Comparison of ENCODE assay signal across 15 cellular contexts in genomic region chr16:49023095-49023494, GRCh38.
DNase-seq lines count a peak whose midpoint lies in the region; ATAC-seq and TF ChIP-seq lines count a peak whose summit lies in the region.
"Had no signal": no experiment of that assay in that cellular context is flagged by ENCODE, and none has a peak within 500 bp of the region (broad histone marks: within the 10 kb centered on the region; RNA-seq: fewer than 3 reads in every experiment).

No MANE protein-coding gene starts in this region.

- no CpG with 5 or more reads among the region's 4 CpGs for WGBS in H9 (ENCODE audit: extremely low coverage, insufficient read length, low lambda C conversion rate)

- H3K4me1 ChIP-seq in H9 (ENCODE audit: insufficient read depth, low read length): peaks cover 18% of the 10 kb centered on the region
- peaks cover 39% of the 10 kb centered on the region for H3K4me1 ChIP-seq in iPS-20b (ENCODE audit: insufficient read depth, low read length)
- no peaks in the 10 kb centered on the region for H3K4me1 ChIP-seq in osteoblast (ENCODE audit: insufficient read depth, low read length)
- H3K4me1 ChIP-seq: tibial artery had no signal

- H3K4me3 ChIP-seq in AG10803 (ENCODE audit: low read length) (no peak overlapping the region), iPS-20b (ENCODE audit: low read length) (no peak overlapping the region), osteoblast (ENCODE audit: insufficient read depth, low read length) (no peak overlapping the region)
- H3K4me3 ChIP-seq: BLaER1, heart right ventricle, tibial artery had no signal

- H3K56ac ChIP-seq in H9 (ENCODE audit: insufficient read length, low read depth, low read length): no peak overlapping the region

- no peak overlapping the region for H4K91ac ChIP-seq in H9 (ENCODE audit: insufficient read length, low read depth, low read length)

- H3K14ac ChIP-seq in H9 (ENCODE audit: insufficient read depth, low read length): peak overlapping the region; percentile 32; the same call in 1 of the 2 replicates

- H3K27ac Mint-ChIP-seq in H9: peak overlapping the region in 2 of 3 experiments; percentile 1 to 6; a peak in 2 of 7 replicates
- H3K27ac Mint-ChIP-seq: activated naive CD4-positive, alpha-beta T cell treated with anti-CD3 and anti-CD28 coated beads for 36 hours had no signal

- H3K4ac ChIP-seq in H9 (ENCODE audit: low read depth, low read length): no peak overlapping the region

- no peak overlapping the region for H3K27ac ChIP-seq in H9 (ENCODE audit: insufficient read length, low read depth, low read length)
- peak overlapping the region; percentile 93 for H3K27ac ChIP-seq in RWPE1
- H3K27ac ChIP-seq in iPS-20b (ENCODE audit: low read length): no peak overlapping the region
- no peak overlapping the region for H3K27ac ChIP-seq in osteoblast (ENCODE audit: low read depth, low read length)
- H3K27ac ChIP-seq: BLaER1, heart right ventricle, tibial artery had no signal

- H3T11ph ChIP-seq in H9 (ENCODE audit: low read length): no peak overlapping the region

- H3K79me1 ChIP-seq in H9 (ENCODE audit: insufficient read depth, low read depth, low read length, poor library complexity, severe bottlenecking): no peaks in the 10 kb centered on the region

- ATAC-seq in HG03097 (IDR thresholded peaks at IDR 0.05; ENCODE audit: low FRiP score, unreplicated experiment): no peak
- ATAC-seq: sciatic nerve had no signal

- no peak overlapping the region for H2AK5ac ChIP-seq in H9 (ENCODE audit: insufficient read length, low read length)

- H4K20me1 ChIP-seq in H9 (ENCODE audit: control insufficient read depth, insufficient read depth, insufficient read length): no peaks in the 10 kb centered on the region
- no peaks in the 10 kb centered on the region for H4K20me1 ChIP-seq in osteoblast (ENCODE audit: insufficient read depth, low read length)
- H4K20me1 ChIP-seq: BLaER1 had no signal

- H2BK120ac ChIP-seq in H9 (ENCODE audit: low read depth, low read length, poor library complexity, severe bottlenecking): no peak overlapping the region

- H3K4me3 Mint-ChIP-seq in H9: no peak overlapping the region
- H3K4me3 Mint-ChIP-seq: activated naive CD4-positive, alpha-beta T cell treated with anti-CD3 and anti-CD28 coated beads for 36 hours had no signal

- no peak overlapping the region for H2BK20ac ChIP-seq in H9 (ENCODE audit: low read depth, low read length, poor library complexity, severe bottlenecking)

- no peaks in the 10 kb centered on the region for H3K36me3 ChIP-seq in iPS-20b (ENCODE audit: insufficient read depth, low read depth, low read length)
- no peaks in the 10 kb centered on the region for H3K36me3 ChIP-seq in osteoblast (ENCODE audit: insufficient read depth, low read length)
- H3K36me3 ChIP-seq: BLaER1, heart right ventricle, tibial artery had no signal

- no peaks in the 10 kb centered on the region for H3K9me3 ChIP-seq in H9 (ENCODE audit: control insufficient read depth, low read depth, low read length)
- H3K9me3 ChIP-seq in iPS-20b (ENCODE audit: insufficient read depth, low read depth, low read length): no peaks in the 10 kb centered on the region
- no peaks in the 10 kb centered on the region for H3K9me3 ChIP-seq in osteoblast (ENCODE audit: low read depth, low read length)
- H3K9me3 ChIP-seq: BLaER1, heart right ventricle, tibial artery had no signal

- H3K18ac ChIP-seq in H9 (ENCODE audit: insufficient read length, low read depth, low read length): no peak overlapping the region

- peak; percentile 31 for DNase-seq in AG10803 (ENCODE audit: low read depth)
- no peak for DNase-seq in H9
- peak; percentile 96 for DNase-seq in RWPE1 (ENCODE audit: low spot score)
- no peak for DNase-seq in NCI-H774 (lab: John Stamatoyannopoulos, UW)
- no peak for DNase-seq in RKO (ENCODE audit: low spot score)
- DNase-seq in osteoblast (ENCODE audit: insufficient read length, low spot score, missing footprints): no peak
- DNase-seq: activated CD4-positive, alpha-beta T cell treated with anti-CD3 and anti-CD28 coated beads, Interleukin-2, amount 50 U/mL, for 4 hours; activated naive CD4-positive, alpha-beta T cell treated with anti-CD3 and anti-CD28 coated beads for 36 hours; GOT3; heart right ventricle; tibial artery had no signal

- no peaks in the 10 kb centered on the region for H3K9me3 Mint-ChIP-seq in H9
- H3K9me3 Mint-ChIP-seq: activated naive CD4-positive, alpha-beta T cell treated with anti-CD3 and anti-CD28 coated beads for 36 hours had no signal

- POLR2A ChIA-PET in RWPE1 (lab: Yijun Ruan, JAX; ENCODE audit: low non-redundant PET): no interaction called here

- no peak overlapping the region for H2BK15ac ChIP-seq in H9 (ENCODE audit: low read depth, low read length)

- H2BK5ac ChIP-seq in H9 (ENCODE audit: insufficient read length, low read length): no peak overlapping the region

- no peaks in the 10 kb centered on the region; a peak in 1 of 7 replicates for H3K36me3 Mint-ChIP-seq in H9 (ENCODE audit: insufficient read depth in 1 of 3, low read depth in 3 of 3)

- no peak for TF ChIP-seq CTCF in AG10803 (conservative IDR thresholded peaks at IDR 0.05; ENCODE audit: low read length)
- no peak for TF ChIP-seq CTCF in H9 (conservative IDR thresholded peaks at IDR 0.05)
- TF ChIP-seq CTCF in RWPE1 (conservative IDR thresholded peaks at IDR 0.05; ENCODE audit: low read depth): no peak
- TF ChIP-seq CTCF in osteoblast (IDR thresholded peaks at IDR 0.05; ENCODE audit: extremely low read depth, low read depth, low read length): no peak

- H3K9ac ChIP-seq in H9 (ENCODE audit: extremely low read depth, insufficient read length, low read length) (no peak overlapping the region), iPS-20b (ENCODE audit: low read depth, low read length) (peak overlapping the region; percentile 38; the same call in 1 of the 2 replicates)
- H3K9ac ChIP-seq: BLaER1 had no signal

- H4K5ac ChIP-seq in H9 (ENCODE audit: insufficient read length, low read depth, low read length): no peak overlapping the region

- no peak overlapping the region for H3K23ac ChIP-seq in H9 (ENCODE audit: insufficient read length, low read depth, low read length)

- H2BK12ac ChIP-seq in H9 (ENCODE audit: insufficient read length, low read depth, low read length): no peak overlapping the region

- H3K79me2 ChIP-seq in H9 (ENCODE audit: insufficient read depth, low read length) (no peaks in the 10 kb centered on the region), osteoblast (ENCODE audit: insufficient read depth, low read length) (no peaks in the 10 kb centered on the region)

- no peaks in the 10 kb centered on the region for H3K23me2 ChIP-seq in H9 (ENCODE audit: insufficient read length, low read depth, low read length, poor library complexity, severe bottlenecking)

- H3K27me3 ChIP-seq in H9 (ENCODE audit: insufficient read depth, low read length) (no peaks in the 10 kb centered on the region), iPS-20b (ENCODE audit: insufficient read depth, low read length) (no peaks in the 10 kb centered on the region), osteoblast (ENCODE audit: insufficient read depth, low read length) (no peaks in the 10 kb centered on the region)
- H3K27me3 ChIP-seq: BLaER1 had no signal

- no peak overlapping the region for H3K4me2 ChIP-seq in H9 (ENCODE audit: insufficient read depth, insufficient read length, low read length)
- no peak overlapping the region for H3K4me2 ChIP-seq in osteoblast (ENCODE audit: insufficient read depth, low read length)
- H3K4me2 ChIP-seq: BLaER1 had no signal

- H2AFZ ChIP-seq in H9 (ENCODE audit: low read length): no peak overlapping the region
- H2AFZ ChIP-seq in osteoblast (ENCODE audit: low read length): no peak overlapping the region

- H3K27me3 Mint-ChIP-seq in H9 (ENCODE audit: low read depth): peaks cover 4% of the 10 kb centered on the region

- peaks cover 54 to 60% of the 10 kb centered on the region in 2 experiments for H3K4me1 Mint-ChIP-seq in H9

- CTCF ChIA-PET in RWPE1 (lab: Yijun Ruan, JAX): interaction anchor here (0.7 kb wide), 1 partner anchor 68 kb away, joined by 3 read pairs; no protein-coding TSS in a partner anchor

- no peak overlapping the region for H4K8ac ChIP-seq in H9 (replicated peaks; ENCODE audit: insufficient read length, low read depth, low read length)

Comparison
In these comparisons a context has a peak if more than half of its experiments do, and no peak if none do; other contexts are left out.
1. DNase-seq: peak in AG10803 (single experiment) and RWPE1 (single experiment); none in H9 (single experiment), NCI-H774 (single experiment), RKO (single experiment) and osteoblast (single experiment).